In the genomic region with DNA sequence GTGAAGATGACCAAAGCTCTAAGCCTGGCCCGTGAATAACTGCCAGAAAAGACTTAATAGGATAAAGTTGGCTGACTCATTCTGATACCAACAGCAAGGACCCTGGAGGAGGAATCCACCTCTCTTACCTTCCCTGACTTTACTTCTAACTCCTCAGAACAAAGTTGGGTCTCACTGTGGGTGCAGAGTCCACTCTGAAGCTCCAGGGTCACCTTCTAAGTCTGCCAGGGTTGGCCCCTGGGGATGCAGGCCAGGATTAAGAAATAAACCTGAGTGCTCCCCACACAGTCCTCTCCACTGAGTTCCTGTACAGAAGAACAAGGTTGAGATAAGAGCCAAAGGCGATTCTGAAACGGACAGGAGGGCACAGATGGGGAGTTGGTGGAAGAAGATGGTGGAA, we compare ENCODE assay signal across 10 cellular contexts. TPM values are rescaled to one million over a fixed set of nuclear protein-coding genes. Genes with fewer than 3 reads are reported as not detected.
"Had no signal": no experiment of that assay in that cellular context is flagged by ENCODE, and none has a peak within 500 bp of the region (broad histone marks: within the 10 kb centered on the region; RNA-seq: fewer than 3 reads in every experiment).

No MANE protein-coding gene starts in this region.

- DNase-seq: GOT3, H7, H9, HCEC 1CT, HFFc6 had no signal

- ATAC-seq: GM23338, HCT116 had no signal

- H3K4me3 ChIP-seq: GM23248, GM23338, HAP-1 had no signal

- H3K27ac ChIP-seq: GM23248 had no signal

RNA-seq across cellular contexts. Expression of gene GPR26, which starts 54.4 kb away (rescaled TPM):
- total RNA-seq: GM23248, H4, HFFc6 had no signal
